17 cellular contexts compared by ENCODE assay signal in the genomic region with DNA sequence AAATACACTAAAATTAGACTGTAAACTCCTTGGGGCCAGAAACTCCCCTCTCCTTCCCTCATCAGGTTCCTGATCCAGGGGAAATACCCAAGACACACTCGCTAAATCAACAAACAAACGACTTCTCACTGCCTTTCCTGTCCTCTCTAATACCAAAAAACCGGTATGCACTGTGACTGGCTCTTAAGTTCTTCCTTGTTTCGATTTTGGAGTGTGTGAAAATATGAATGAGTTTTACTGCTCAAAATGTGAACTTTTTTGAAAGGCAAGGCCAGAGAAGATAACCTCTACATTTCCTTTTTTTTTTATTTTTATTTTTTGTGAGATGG.
A peak's percentile ranks its signal among the peaks of the same experiment; 100 is the strongest.
DNase-seq lines count a peak whose midpoint lies in the region; ATAC-seq, FAIRE-seq and TF ChIP-seq lines count a peak whose summit lies in the region.
"Had no signal": no experiment of that assay in that cellular context is flagged by ENCODE, and none has a peak within 500 bp of the region (broad histone marks: within the 10 kb centered on the region; RNA-seq: fewer than 3 reads in every experiment).

No MANE protein-coding gene starts in this region.

- no TSS peak for BruUV-seq in Panc1 (replicated peaks; lab: Mats Ljungman, UMichigan)
- no TSS peak for BruUV-seq in HepG2 (replicated peaks; lab: Mats Ljungman, UMichigan)

- no peaks in the 10 kb centered on the region for H3K4me1 ChIP-seq in Panc1 (ENCODE audit: control insufficient read depth, insufficient read depth, low read length)
- no peaks in the 10 kb centered on the region for H3K4me1 ChIP-seq in HepG2 (ENCODE audit: insufficient read depth, low read length)
- H3K4me1 ChIP-seq: psoas muscle, stomach had no signal

- FAIRE-seq in HepG2 (lab: Jason Lieb, UNC), result no peak
- FAIRE-seq: TTC549 had no signal

- in situ Hi-C loops in Panc1 (cut with HindIII; ENCODE audit: low pct_unique_long_range_greater_than_20kb, low sequenced_read_pairs) (no loop called here), HepG2 (cut with HindIII; ENCODE audit: extremely low pct_ligation_motif_present, low pct_unique_long_range_greater_than_20kb) (no loop called here)

- 74% methylated on average over 4 of the region's 4 CpGs for WGBS in HepG2 (ENCODE audit: low lambda C conversion rate)

- intact Hi-C loops in Panc1 (cut with micrococcal nuclease; ENCODE audit: unreplicated experiment), result loop anchor here (10.0 kb wide), 1 partner anchor 217 kb away; no protein-coding TSS in a partner anchor
- intact Hi-C loops in left colon (cut with DNase I, micrococcal nuclease), result no loop called here
- intact Hi-C loops in HepG2 (cut with micrococcal nuclease; ENCODE audit: unreplicated experiment), result loop anchor here (1.0 to 2.0 kb wide), 4 partner anchors 81 to 219 kb away; a partner anchor contains a TSS

- no peak overlapping the region for H2AFZ ChIP-seq in HepG2 (ENCODE audit: low read length)
- H2AFZ ChIP-seq: PC-9 had no signal

- H3K9me3 ChIP-seq in Panc1 (ENCODE audit: control insufficient read depth, insufficient read depth, low read depth, low read length) (no peaks in the 10 kb centered on the region), HepG2 (ENCODE audit: low read length) (no peaks in the 10 kb centered on the region)
- H3K9me3 ChIP-seq: neutrophil, psoas muscle, stomach had no signal

- H3K9ac ChIP-seq in HepG2 (ENCODE audit: insufficient read depth, low read depth, low read length), result no peak overlapping the region

- H3K79me2 ChIP-seq in HepG2 (ENCODE audit: insufficient read depth, low read length), result no peaks in the 10 kb centered on the region

- H3K4me2 ChIP-seq in HepG2 (ENCODE audit: low read depth, low read length), result no peak overlapping the region
- H3K4me2 ChIP-seq: PC-9 had no signal

- no peak for TF ChIP-seq RAD21 in HepG2 (CRISPR knock-in tag; IDR thresholded peaks at IDR 0.05)

- CTCF ChIA-PET in Panc1 (lab: Charles Lee) (no interaction called here), HepG2 (lab: Yijun Ruan, JAX; ENCODE audit: low intra/inter-chr PET ratio, low total read pairs) (interaction anchor here (1.2 to 2.6 kb wide), 4 partner anchors 119 to 303 kb away, joined by 5 to 10 read pairs (median 8); no protein-coding TSS in a partner anchor)

- TF ChIP-seq POLR2A in HepG2 (IDR thresholded peaks at IDR 0.05; ENCODE audit: insufficient read depth in 1 of 2, low read depth in 2 of 2, low read length in 2 of 2), result no peak

- H3K27me3 ChIP-seq in Panc1 (ENCODE audit: control insufficient read depth, insufficient read depth, low read length) (no peaks in the 10 kb centered on the region), HepG2 (ENCODE audit: control insufficient read depth in 1 of 2, insufficient read depth in 2 of 2, low read length in 2 of 2) (no peaks in the 10 kb centered on the region)
- H3K27me3 ChIP-seq: cardiac muscle cell, stomach had no signal

- H3K4me3 ChIP-seq in Panc1 (ENCODE audit: low read depth in 2 of 2, low read length in 2 of 2), result no peak overlapping the region
- no peak overlapping the region for H3K4me3 ChIP-seq in HepG2 (replicated peaks in 1 of 3; ENCODE audit: insufficient read depth in 1 of 3, low read depth in 2 of 3, low read length in 3 of 3)
- H3K4me3 ChIP-seq: cardiac muscle cell, lung, PC-9, psoas muscle, stomach had no signal

- no peak for TF ChIP-seq EP300 in HepG2 (IDR thresholded peaks at IDR 0.05; ENCODE audit: low read depth in 2 of 2, low read length in 2 of 2)
- TF ChIP-seq EP300 in HepG2 (CRISPR knock-in tag; IDR thresholded peaks at IDR 0.05; ENCODE audit: borderline replicate concordance), result no peak

- TF ChIP-seq CTCF in GM10266 (IDR thresholded peaks at IDR 0.05; ENCODE audit: control insufficient read depth, insufficient read depth, low read depth, missing control alignments) (no peak), Panc1 (IDR thresholded peaks at IDR 0.05) (no peak), HepG2 (CRISPR knock-in tag; IDR thresholded peaks at IDR 0.05) (no peak)

- H3K27ac ChIP-seq in Panc1 (ENCODE audit: low read length) (no peak overlapping the region), HepG2 (ENCODE audit: extremely low read length, insufficient read depth, low read length) (no peak overlapping the region)
- H3K27ac ChIP-seq: cardiac muscle cell, neutrophil, PC-9, psoas muscle had no signal

- POLR2A ChIA-PET in Panc1 (lab: Charles Lee) (no interaction called here), HepG2 (lab: Yijun Ruan, JAX) (no interaction called here)

- ATAC-seq in GM19395 (IDR thresholded peaks at IDR 0.05; ENCODE audit: unreplicated experiment), result peak; percentile 20
- 0 out of 2 replicates have a peak, but pooled peaks have one; percentile 42 for ATAC-seq in Panc1
- peak; percentile 24 for ATAC-seq in left colon
- ATAC-seq in HepG2, result no peak
- ATAC-seq in HG03045 (IDR thresholded peaks at IDR 0.05; ENCODE audit: unreplicated experiment), result no peak

- H3K36me3 ChIP-seq in Panc1 (ENCODE audit: control insufficient read depth, insufficient read depth, low read length), result 0 out of 2 replicates have a peak, but pooled peaks cover 3% of the 10 kb centered on the region
- H3K36me3 ChIP-seq in HepG2 (replicated peaks in 1 of 2; ENCODE audit: control insufficient read depth in 1 of 2, insufficient read depth in 2 of 2, low read length in 2 of 2), result peaks cover 13 to 50% of the 10 kb centered on the region in 2 experiments
- H3K36me3 ChIP-seq: cardiac muscle cell, neutrophil had no signal

- DNase-seq in GM10266 (ENCODE audit: extremely low spot score) (peak; percentile 44), Panc1 (ENCODE audit: low read depth, low spot score) (no peak), left colon (no peak), NCI-H2171 treated with DMSO at 0.1 percent for 48 hours (lab: John Stamatoyannopoulos, UW) (no peak), HepG2 (ENCODE audit: low spot score) (no peak), mesenteric fat pad (ENCODE audit: low spot score) (no peak)
- DNase-seq: CD4-positive, alpha-beta T cell; cortex of kidney; psoas muscle had no signal

- no peaks in the 10 kb centered on the region for H4K20me1 ChIP-seq in HepG2 (ENCODE audit: insufficient read depth, low read length)

TF ChIP-seq in HepG2, 621 proteins besides CTCF, POLR2A, EP300 and RAD21 (continues in another document):
- TF ChIP-seq EZH2 (conservative IDR thresholded peaks at IDR 0.05; ENCODE audit: low read depth, low read length) (no peak), ZNF607 (CRISPR knock-in tag; IDR thresholded peaks at IDR 0.05; ENCODE audit: borderline replicate concordance) (no peak), ZNF430 (CRISPR knock-in tag; IDR thresholded peaks at IDR 0.05) (no peak), ZNF776 (CRISPR knock-in tag; IDR thresholded peaks at IDR 0.05) (no peak), JARID2 (CRISPR knock-in tag; IDR thresholded peaks at IDR 0.05; ENCODE audit: insufficient replicate concordance) (no peak), MAF1 (CRISPR knock-in tag; IDR thresholded peaks at IDR 0.05; ENCODE audit: borderline replicate concordance) (no peak), NFE2L1 (CRISPR knock-in tag; IDR thresholded peaks at IDR 0.05; ENCODE audit: borderline replicate concordance) (no peak), TP53 (CRISPR knock-in tag; conservative IDR thresholded peaks at IDR 0.05) (no peak)
- TF ChIP-seq, protein P1, sequence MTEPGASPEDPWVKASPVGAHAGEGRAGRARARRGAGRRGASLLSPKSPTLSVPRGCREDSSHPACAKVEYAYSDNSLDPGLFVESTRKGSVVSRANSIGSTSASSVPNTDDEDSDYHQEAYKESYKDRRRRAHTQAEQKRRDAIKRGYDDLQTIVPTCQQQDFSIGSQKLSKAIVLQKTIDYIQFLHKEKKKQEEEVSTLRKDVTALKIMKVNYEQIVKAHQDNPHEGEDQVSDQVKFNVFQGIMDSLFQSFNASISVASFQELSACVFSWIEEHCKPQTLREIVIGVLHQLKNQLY (CRISPR knock-in tag; IDR thresholded peaks at IDR 0.05), result no peak
- TF ChIP-seq, protein P2, sequence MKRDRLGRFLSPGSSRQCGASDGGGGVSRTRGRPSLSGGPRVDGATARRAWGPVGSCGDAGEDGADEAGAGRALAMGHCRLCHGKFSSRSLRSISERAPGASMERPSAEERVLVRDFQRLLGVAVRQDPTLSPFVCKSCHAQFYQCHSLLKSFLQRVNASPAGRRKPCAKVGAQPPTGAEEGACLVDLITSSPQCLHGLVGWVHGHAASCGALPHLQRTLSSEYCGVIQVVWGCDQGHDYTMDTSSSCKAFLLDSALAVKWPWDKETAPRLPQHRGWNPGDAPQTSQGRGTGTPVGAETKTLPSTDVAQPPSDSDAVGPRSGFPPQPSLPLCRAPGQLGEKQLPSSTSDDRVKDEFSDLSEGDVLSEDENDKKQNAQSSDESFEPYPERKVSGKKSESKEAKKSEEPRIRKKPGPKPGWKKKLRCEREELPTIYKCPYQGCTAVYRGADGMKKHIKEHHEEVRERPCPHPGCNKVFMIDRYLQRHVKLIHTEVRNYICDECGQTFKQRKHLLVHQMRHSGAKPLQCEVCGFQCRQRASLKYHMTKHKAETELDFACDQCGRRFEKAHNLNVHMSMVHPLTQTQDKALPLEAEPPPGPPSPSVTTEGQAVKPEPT (CRISPR knock-in tag; IDR thresholded peaks at IDR 0.05; ENCODE audit: low read depth), result no peak
- TF ChIP-seq, protein P3, sequence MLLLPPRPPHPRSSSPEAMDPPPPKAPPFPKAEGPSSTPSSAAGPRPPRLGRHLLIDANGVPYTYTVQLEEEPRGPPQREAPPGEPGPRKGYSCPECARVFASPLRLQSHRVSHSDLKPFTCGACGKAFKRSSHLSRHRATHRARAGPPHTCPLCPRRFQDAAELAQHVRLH (CRISPR knock-in tag; IDR thresholded peaks at IDR 0.05; ENCODE audit: borderline replicate concordance, low read depth), result no peak

Comparison
In these comparisons a context has a peak if more than half of its experiments do, and no peak if none do; other contexts are left out.
1. ATAC-seq: peak in GM19395 (single experiment), Panc1 (single experiment) and left colon (single experiment); none in HepG2 (single experiment) and HG03045 (single experiment).
2. intact Hi-C loops: an anchor here in Panc1 (10.0 kb wide) and HepG2 (1.0 to 2.0 kb wide); none called in left colon.